Comparison of ENCODE assay signal across 21 cellular contexts in genomic region chr12:124430491-124430890, GRCh38.
"Had no signal": no experiment of that assay in that cellular context is flagged by ENCODE, and none has a peak within 500 bp of the region (broad histone marks: within the 10 kb centered on the region; RNA-seq: fewer than 3 reads in every experiment).

No MANE protein-coding gene starts in this region.

- ATAC-seq: activated CD8-positive, alpha-beta T cell treated with anti-CD3 and anti-CD28 coated beads, Interleukin-2, amount 10 ng/mL, durations not matched to agents 7 days and 5 days; activated T-cell treated with anti-CD3 and anti-CD28 coated beads, Interleukin-2, amount 50 U/mL, for 72 hours; left cardiac atrium; right lobe of liver; SK-N-SH treated with all-trans-retinoic acid at 6 μM for 48 hours; stimulated activated naive B cell treated with anti-CD40 and anti-IgM and Interleukin-4, amounts not matched to agents 10 μg/mL and 1 μg/mL and 100 μg/mL, for 72 hours; T-cell had no signal

- H3K4me2 ChIP-seq: hepatocyte had no signal

- H3K4me3 Mint-ChIP-seq: activated CD4-positive, alpha-beta T cell treated with anti-CD3 and anti-CD28 coated beads, Interleukin-2, amount 10 ng/mL, durations not matched to agents 7 days and 5 days; activated CD8-positive, alpha-beta T cell treated with anti-CD3 and anti-CD28 coated beads, Interleukin-2, amount 10 ng/mL, durations not matched to agents 7 days and 5 days; activated naive CD4-positive, alpha-beta T cell treated with anti-CD3 and anti-CD28 coated beads, Interleukin-2, amount 50 U/mL, for 24 hours; activated T-cell treated with anti-CD3 and anti-CD28 coated beads, Interleukin-2, amount 50 U/mL, for 72 hours; stimulated activated naive B cell treated with anti-CD40 and anti-IgM and Interleukin-4, amounts not matched to agents 10 μg/mL and 1 μg/mL and 100 μg/mL, for 72 hours; T-cell had no signal

- H3K36me3 Mint-ChIP-seq: activated naive CD4-positive, alpha-beta T cell treated with anti-CD3 and anti-CD28 coated beads, Interleukin-2, amount 50 U/mL, for 24 hours had no signal

- H3K9me3 Mint-ChIP-seq: activated naive CD4-positive, alpha-beta T cell treated with anti-CD3 and anti-CD28 coated beads, Interleukin-2, amount 50 U/mL, for 24 hours; stimulated activated naive B cell treated with anti-CD40 and anti-IgM and Interleukin-4, amounts not matched to agents 10 μg/mL and 1 μg/mL and 100 μg/mL, for 72 hours; T-cell had no signal

- H3K4me3 ChIP-seq: ascending aorta, breast epithelium, esophagus squamous epithelium, hepatocyte, right lobe of liver had no signal

- H3K4me1 Mint-ChIP-seq: activated CD4-positive, alpha-beta T cell treated with anti-CD3 and anti-CD28 coated beads, Interleukin-2, amount 10 ng/mL, durations not matched to agents 7 days and 5 days; activated naive CD4-positive, alpha-beta T cell treated with anti-CD3 and anti-CD28 coated beads, Interleukin-2, amount 50 U/mL, for 24 hours had no signal

- H3K9me3 ChIP-seq: ascending aorta, breast epithelium, esophagus squamous epithelium, right lobe of liver had no signal

- H3K27me3 Mint-ChIP-seq: activated CD4-positive, alpha-beta T cell treated with anti-CD3 and anti-CD28 coated beads, Interleukin-2, amount 10 ng/mL, durations not matched to agents 7 days and 5 days; activated naive CD4-positive, alpha-beta T cell treated with anti-CD3 and anti-CD28 coated beads, Interleukin-2, amount 50 U/mL, for 24 hours; stimulated activated naive B cell treated with anti-CD40 and anti-IgM and Interleukin-4, amounts not matched to agents 10 μg/mL and 1 μg/mL and 100 μg/mL, for 72 hours; T-cell had no signal

- H3K36me3 ChIP-seq: breast epithelium had no signal

- H3K27me3 ChIP-seq: ascending aorta, breast epithelium, esophagus squamous epithelium, hepatocyte, right lobe of liver had no signal

- H3K79me2 ChIP-seq: hepatocyte had no signal

- H2AFZ ChIP-seq: hepatocyte had no signal

- H3K27ac ChIP-seq: ascending aorta, hepatocyte, right lobe of liver had no signal

- DNase-seq: activated CD4-positive, alpha-beta T cell treated with anti-CD3 and anti-CD28 coated beads, Interleukin-2, amount 10 ng/mL, durations not matched to agents 7 days and 5 days; activated CD4-positive, CD25-positive, alpha-beta regulatory T cell; activated CD8-positive, alpha-beta T cell treated with anti-CD3 and anti-CD28 coated beads, Interleukin-2, amount 10 ng/mL, durations not matched to agents 7 days and 5 days; activated effector memory CD4-positive, alpha-beta T cell treated with anti-CD3 and anti-CD28 coated beads, Interleukin-2, amount 50 U/mL, for 16 hours; activated T-cell treated with anti-CD3 and anti-CD28 coated beads, Interleukin-2, amount 50 U/mL, for 72 hours; cerebellar nuclear complex; cortex of kidney; effector CD4-positive, alpha-beta T cell; esophagus squamous epithelium; left cardiac atrium; mesendoderm; right lobe of liver; small intestine; stimulated activated CD4-positive, alpha-beta T cell treated with anti-CD3 and anti-CD28 coated beads, Interleukin-4, amount 100 ng/mL, for 4 hours; stimulated activated naive B cell treated with anti-CD40 and anti-IgM and Interleukin-4, amounts not matched to agents 10 μg/mL and 1 μg/mL and 100 μg/mL, for 72 hours; T-cell had no signal

- H3K27ac Mint-ChIP-seq: activated CD4-positive, alpha-beta T cell treated with anti-CD3 and anti-CD28 coated beads, Interleukin-2, amount 10 ng/mL, durations not matched to agents 7 days and 5 days; activated naive CD4-positive, alpha-beta T cell treated with anti-CD3 and anti-CD28 coated beads, Interleukin-2, amount 50 U/mL, for 24 hours; activated T-cell treated with anti-CD3 and anti-CD28 coated beads, Interleukin-2, amount 50 U/mL, for 72 hours had no signal
